8 cellular contexts compared by ENCODE assay signal in genomic region chr5:178590141-178590923, GRCh38. TPM values are rescaled to one million over a fixed set of nuclear protein-coding genes. Genes with fewer than 3 reads are reported as not detected.
DNase-seq lines count a peak whose midpoint lies in the region; ATAC-seq and TF ChIP-seq lines count a peak whose summit lies in the region.

Gene COL23A1, minus strand, starts transcription at chr5:178590393.

- ATAC-seq in left colon (peak; percentile 54), HG03095 (IDR thresholded peaks at IDR 0.05; ENCODE audit: unreplicated experiment) (no peak)

- no peak within 1 kb of the TSS for H3K27ac ChIP-seq in HUES48 (ENCODE audit: low read depth, low read length)
- H3K27ac ChIP-seq in WERI-Rb-1: no peak within 1 kb of the TSS

- DNase-seq in Daoy (ENCODE audit: low read depth): peak; percentile 83
- peak; percentile 56 for DNase-seq in WERI-Rb-1
- peak; percentile 45 for DNase-seq in dedifferentiated amniotic fluid mesenchymal stem cell (ENCODE audit: extremely low spot score)
- DNase-seq in left colon: peak; percentile 34 to 42
- peak; percentile 16 for DNase-seq in stimulated activated CD4-positive, alpha-beta T cell treated with anti-CD3 and anti-CD28 coated beads, Interleukin-2, amount 100 ng/mL, for 4 hours (ENCODE audit: low read depth)
- DNase-seq in DMS153 (lab: John Stamatoyannopoulos, UW): no peak

- intact Hi-C loops in left colon (cut with DNase I, micrococcal nuclease): loop anchor here in 1 of 2 donors (5.0 kb wide), 1 partner anchor 308 kb away; no protein-coding TSS in a partner anchor

- TF ChIP-seq CTCF in WERI-Rb-1 (IDR thresholded peaks at IDR 0.05; ENCODE audit: low read depth, low read length): peak; percentile 72

- H3K27me3 ChIP-seq in HUES48 (ENCODE audit: control insufficient read depth, insufficient read depth, low read length) (peaks cover 41% of the 10 kb centered on the region), WERI-Rb-1 (ENCODE audit: insufficient read depth, low read depth, severe bottlenecking) (no peaks in the 10 kb centered on the region)

- H3K36me3 ChIP-seq in HUES48 (ENCODE audit: control insufficient read depth, insufficient read depth, low read length) (no peaks in the 10 kb centered on the region), WERI-Rb-1 (no peaks in the 10 kb centered on the region)

- H3K9me3 ChIP-seq in HUES48 (ENCODE audit: control insufficient read depth, insufficient read depth, low read length) (peaks cover 5% of the 10 kb centered on the region), WERI-Rb-1 (ENCODE audit: severe bottlenecking) (no peaks in the 10 kb centered on the region)

- peak within 1 kb of the TSS; percentile 63 for H3K4me3 ChIP-seq in HUES48 (ENCODE audit: low read depth, low read length)
- peak within 1 kb of the TSS; percentile 41 for H3K4me3 ChIP-seq in WERI-Rb-1 (ENCODE audit: low read depth, low read length)

- peaks cover 10% of the 10 kb centered on the region; the same call in 1 of the 2 replicates for H3K4me1 ChIP-seq in HUES48 (ENCODE audit: control insufficient read depth, insufficient read depth, low read length)

- no peak within 1 kb of the TSS for H3K9ac ChIP-seq in HUES48 (ENCODE audit: low read depth, low read length)

RNA-seq across cellular contexts. Expression of gene COL23A1, which starts in this region (rescaled TPM):
- total RNA-seq in Daoy (2014; rRNA removed; shearing (Covaris generic)): 21.7 and 27.1 TPM in 2 replicates
- total RNA-seq in left colon: under 1 TPM; 0.09 to 0.73 TPM

Comparison
In these comparisons a context has a peak if more than half of its experiments do, and no peak if none do; other contexts are left out.
1. RNA of gene COL23A1 (total RNA-seq): 21.7 to 27.1 TPM in Daoy; 0.09 to 0.73 TPM in left colon; every median in the first group is over 10 times any median in the second.
2. Peak in DNase-seq and ATAC-seq in left colon; RNA of the gene not detected or under 1 TPM.